7 cellular contexts compared by ENCODE assay signal in genomic region chr16:86692476-86692875, GRCh38.
"Had no signal": no experiment of that assay in that cellular context is flagged by ENCODE, and none has a peak within 500 bp of the region (broad histone marks: within the 10 kb centered on the region; RNA-seq: fewer than 3 reads in every experiment).

No MANE protein-coding gene starts in this region.

- H3K9ac ChIP-seq: GM23248 had no signal

- FAIRE-seq: H1, H54, HTR-8/SVneo had no signal

- H3K4me3 ChIP-seq: GM23248 had no signal

- H3K27ac ChIP-seq: GM23248 had no signal

- H2AFZ ChIP-seq: GM23248 had no signal

- H3K27ac Mint-ChIP-seq: H9 had no signal

- DNase-seq: GM23248, H9, HCEC 1CT, IMR-90 had no signal

- H3K4me3 Mint-ChIP-seq: H9 had no signal
